ENCODE assay signal across 13 cellular contexts in genomic region chr6:112223070-112223861, GRCh38. TPM values are rescaled to one million over a fixed set of nuclear protein-coding genes. Genes with fewer than 3 reads are reported as not detected.
DNase-seq lines count a peak whose midpoint lies in the region; ATAC-seq and TF ChIP-seq lines count a peak whose summit lies in the region.
"Had no signal": no experiment of that assay in that cellular context is flagged by ENCODE, and none has a peak within 500 bp of the region (broad histone marks: within the 10 kb centered on the region; RNA-seq: fewer than 3 reads in every experiment).

No MANE protein-coding gene starts in this region.

- DNase-seq in AG08396 (ENCODE audit: low spot score) (peak; percentile 45), adipocyte (ENCODE audit: low read depth) (peak; percentile 92), globus pallidus (ENCODE audit: low spot score) (peak; percentile 23), psoas muscle (no peak), NCI-H1436 (lab: John Stamatoyannopoulos, UW) (no peak), SHP77 treated with DMSO at 0.1 percent for 48 hours (lab: John Stamatoyannopoulos, UW) (no peak), NAMALWA (ENCODE audit: low spot score) (no peak)
- no peak for DNase-seq in naive thymus-derived CD4-positive, alpha-beta T cell
- DNase-seq: retina had no signal

- POLR2A ChIA-PET in naive thymus-derived CD4-positive, alpha-beta T cell (lab: Charles Lee): no interaction called here

- peaks cover 5% of the 10 kb centered on the region for H3K36me3 ChIP-seq in adipocyte (ENCODE audit: control insufficient read depth, insufficient read depth, low read length, severe bottlenecking)
- H3K36me3 ChIP-seq in psoas muscle (ENCODE audit: insufficient read depth in 1 of 2, low read depth in 1 of 2): no peaks in the 10 kb centered on the region
- H3K36me3 ChIP-seq in naive thymus-derived CD4-positive, alpha-beta T cell (ENCODE audit: control insufficient read depth in 2 of 3, insufficient read depth in 3 of 3, low read length in 3 of 3): no peaks in the 10 kb centered on the region
- H3K36me3 ChIP-seq: cardiac muscle cell had no signal

- peak in 3 of 4 donors; percentile 61 to 78 (median 64) for ATAC-seq in psoas muscle
- no peak for ATAC-seq in naive thymus-derived CD4-positive, alpha-beta T cell
- ATAC-seq: K562 had no signal

- H3K4me1 Mint-ChIP-seq in naive thymus-derived CD4-positive, alpha-beta T cell: peaks cover 0 to 1% (median 0%) of the 10 kb centered on the region in 7 donors

- WGBS in psoas muscle, 3 donors: 32 to 51% (median 36%) methylated on average over 3 of the region's 3 CpGs

- peak overlapping the region; percentile 55 for H3K27ac ChIP-seq in psoas muscle
- no peak overlapping the region for H3K27ac ChIP-seq in naive thymus-derived CD4-positive, alpha-beta T cell (ENCODE audit: low read depth, low read length)
- H3K27ac ChIP-seq: C4-2B, cardiac muscle cell had no signal

- H3K9me3 ChIP-seq in adipocyte (ENCODE audit: control insufficient read depth, low read length) (no peaks in the 10 kb centered on the region), psoas muscle (no peaks in the 10 kb centered on the region)
- H3K9me3 ChIP-seq in naive thymus-derived CD4-positive, alpha-beta T cell (ENCODE audit: control insufficient read depth in 2 of 3, low read length in 3 of 3): no peaks in the 10 kb centered on the region

- peaks cover 0 to 3% (median 0%) of the 10 kb centered on the region in 5 donors for H3K36me3 Mint-ChIP-seq in naive thymus-derived CD4-positive, alpha-beta T cell

- intact Hi-C loops in psoas muscle (cut with DNase I): no loop called here
- intact Hi-C loops in naive thymus-derived CD4-positive, alpha-beta T cell (cut with micrococcal nuclease): no loop called here

- H3K27me3 Mint-ChIP-seq in naive thymus-derived CD4-positive, alpha-beta T cell: peaks cover 14 to 61% (median 16%) of the 10 kb centered on the region in 5 donors

- CTCF ChIA-PET in naive thymus-derived CD4-positive, alpha-beta T cell (lab: Charles Lee): no interaction called here

- TF ChIP-seq CTCF in psoas muscle (IDR thresholded peaks at IDR 0.05): no peak

- peak overlapping the region; percentile 88 for H3K9ac ChIP-seq in adipocyte (ENCODE audit: low read length)

- H3K27me3 ChIP-seq in adipocyte (replicated peaks; ENCODE audit: control insufficient read depth, insufficient read depth, low read length) (no peaks in the 10 kb centered on the region), psoas muscle (ENCODE audit: insufficient read depth in 3 of 3, low read length in 2 of 3) (no peaks in the 10 kb centered on the region)
- H3K27me3 ChIP-seq in naive thymus-derived CD4-positive, alpha-beta T cell (ENCODE audit: control insufficient read depth in 2 of 2, insufficient read depth in 2 of 2, low read length in 2 of 2): no peaks in the 10 kb centered on the region
- H3K27me3 ChIP-seq: cardiac muscle cell had no signal

- no peak overlapping the region for H3K27ac Mint-ChIP-seq in naive thymus-derived CD4-positive, alpha-beta T cell

- H3K4me1 ChIP-seq in adipocyte (ENCODE audit: control insufficient read depth, insufficient read depth, low read length) (peaks cover 90% of the 10 kb centered on the region), psoas muscle (peaks cover 3% of the 10 kb centered on the region)
- H3K4me1 ChIP-seq in naive thymus-derived CD4-positive, alpha-beta T cell (ENCODE audit: control insufficient read depth in 2 of 2, insufficient read depth in 2 of 2, low read length in 2 of 2): no peaks in the 10 kb centered on the region

- H3K4me3 ChIP-seq in adipocyte (ENCODE audit: low read length): peak overlapping the region; percentile 58
- H3K4me3 ChIP-seq in psoas muscle: no peak overlapping the region
- no peak overlapping the region for H3K4me3 ChIP-seq in naive thymus-derived CD4-positive, alpha-beta T cell (ENCODE audit: low read length)
- H3K4me3 ChIP-seq: cardiac muscle cell, K562 had no signal

- H3K4me3 Mint-ChIP-seq in naive thymus-derived CD4-positive, alpha-beta T cell: no peak overlapping the region

- no peaks in the 10 kb centered on the region for H3K9me3 Mint-ChIP-seq in naive thymus-derived CD4-positive, alpha-beta T cell

RNA-seq across cellular contexts. Expression of gene LAMA4, which starts 31.1 kb away (rescaled TPM):
- total RNA-seq in psoas muscle: 10 to 100 TPM in 2 of 4 donors, 1 to 10 TPM in 2; 5.3 to 15.8 (median 9.6) TPM
- polyA plus RNA-seq in psoas muscle: 1 to 10 TPM; 3.0 to 3.6 (median 3.2) TPM
- total RNA-seq in naive thymus-derived CD4-positive, alpha-beta T cell: not detected
- not detected for polyA plus RNA-seq in naive thymus-derived CD4-positive, alpha-beta T cell
- total RNA-seq: NCI-H460 had no signal

Comparison
In these comparisons a context has a peak if more than half of its experiments do, and no peak if none do; other contexts are left out.
1. DNase-seq: peak in AG08396 (single experiment), adipocyte (single experiment) and globus pallidus (single experiment); none in psoas muscle (0 of 2), NCI-H1436 (single experiment), SHP77 treated with DMSO at 0.1 percent for 48 hours (single experiment), naive thymus-derived CD4-positive, alpha-beta T cell (0 of 9) and NAMALWA (single experiment).
2. RNA of gene LAMA4, which starts 31.1 kb away (total RNA-seq): 5.3 to 15.8 TPM in psoas muscle; not detected in naive thymus-derived CD4-positive, alpha-beta T cell; every median in the first group is over 4 times any median in the second.